10 cellular contexts compared by ENCODE assay signal in the genomic region with DNA sequence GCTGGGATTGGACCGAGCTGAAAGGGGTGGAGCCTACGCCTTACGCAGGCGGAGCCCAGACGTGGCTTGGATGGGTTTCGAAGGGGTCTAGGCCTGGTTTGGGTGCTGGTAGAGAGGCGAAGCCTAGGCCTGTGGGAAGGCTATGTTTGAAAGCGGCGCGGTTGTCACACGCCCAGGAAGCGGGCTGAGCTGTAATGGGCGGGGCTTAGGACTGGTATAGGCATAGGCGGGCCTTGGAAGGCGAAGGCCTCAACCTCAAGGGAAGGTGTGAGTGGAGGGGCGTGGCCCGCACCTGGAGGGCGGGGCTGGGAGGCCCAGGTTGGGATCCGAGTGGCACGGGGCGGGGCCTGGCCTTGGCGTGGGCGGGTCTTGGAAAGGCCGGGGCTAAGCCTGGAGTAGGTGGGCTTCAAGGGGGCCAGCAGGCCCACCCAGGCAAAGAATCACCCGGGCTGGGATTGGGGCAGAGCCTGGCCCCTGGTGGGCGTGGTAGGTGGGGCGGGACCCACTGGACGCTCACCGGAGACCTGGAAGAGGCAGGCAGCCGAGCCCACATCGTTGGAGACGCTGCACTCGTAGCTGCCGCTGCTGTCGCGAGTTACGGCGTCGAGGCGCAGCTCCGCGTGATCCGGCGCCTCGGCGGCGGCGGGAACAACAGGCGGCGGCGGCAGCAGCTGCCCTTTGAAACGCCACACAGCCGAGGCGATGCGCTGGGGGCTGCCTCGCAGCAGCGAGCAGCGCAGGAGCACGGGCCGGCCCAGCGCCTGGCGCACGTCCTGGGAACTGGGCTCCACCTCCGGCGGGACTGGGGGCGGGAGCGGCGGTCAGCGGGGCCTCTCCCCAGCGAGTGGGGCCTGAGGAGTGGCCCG. TPM values are rescaled to one million over a fixed set of nuclear protein-coding genes. Genes with fewer than 3 reads are reported as not detected.
DNase-seq lines count a peak whose midpoint lies in the region; ATAC-seq and TF ChIP-seq lines count a peak whose summit lies in the region.
"Had no signal": no experiment of that assay in that cellular context is flagged by ENCODE, and none has a peak within 500 bp of the region (broad histone marks: within the 10 kb centered on the region; RNA-seq: fewer than 3 reads in every experiment).

No MANE protein-coding gene starts in this region.

- H3K9me3 Mint-ChIP-seq in central memory CD8-positive, alpha-beta T cell: no peaks in the 10 kb centered on the region

- peaks cover 24% of the 10 kb centered on the region for H3K4me1 Mint-ChIP-seq in central memory CD8-positive, alpha-beta T cell

- peak overlapping the region; percentile 73 for H3K27ac Mint-ChIP-seq in central memory CD8-positive, alpha-beta T cell (ENCODE audit: low read depth)

- H3K4me1 ChIP-seq in mucosa of descending colon (ENCODE audit: low read depth): peaks cover 10% of the 10 kb centered on the region
- peaks cover 0 to 7% (median 3%) of the 10 kb centered on the region in 4 donors for H3K4me1 ChIP-seq in Peyer's patch

- peaks cover 0 to 12% of the 10 kb centered on the region in 2 donors for H3K27me3 ChIP-seq in Peyer's patch

- TF ChIP-seq POLR2A in Peyer's patch (IDR thresholded peaks at IDR 0.05): no peak

- peak in 5 of 6 experiments; percentile 6 to 33 (median 20) for DNase-seq in stimulated activated naive CD4-positive, alpha-beta T cell (lab: John Stamatoyannopoulos, UW)
- no peak for DNase-seq in stimulated activated naive CD4-positive, alpha-beta T cell treated with Interleukin-2 at 50 U/mL for 16 hours (lab: John Stamatoyannopoulos, UW)
- no peak for DNase-seq in central memory CD8-positive, alpha-beta T cell (ENCODE audit: low spot score in 2 of 2)
- DNase-seq in mucosa of descending colon (peak in 2 of 3 donors; percentile 19 to 42), DMS153 (lab: John Stamatoyannopoulos, UW) (no peak), NCI-H146 (lab: John Stamatoyannopoulos, UW) (no peak), Peyer's patch (no peak)
- DNase-seq: DMS 273 treated with DMSO at 0.1 percent for 48 hours, NCI-H2029 treated with DMSO at 0.1 percent for 48 hours had no signal

- no peak for TF ChIP-seq CTCF in mucosa of descending colon (IDR thresholded peaks at IDR 0.05)
- TF ChIP-seq CTCF in Peyer's patch (IDR thresholded peaks at IDR 0.05): no peak

- intact Hi-C loops in mucosa of descending colon (cut with DNase I, micrococcal nuclease): no loop called here

- H3K36me3 ChIP-seq in mucosa of descending colon (ENCODE audit: low read depth) (no peaks in the 10 kb centered on the region), Peyer's patch (no peaks in the 10 kb centered on the region)

- H3K9me3 ChIP-seq in mucosa of descending colon (no peaks in the 10 kb centered on the region), Peyer's patch (no peaks in the 10 kb centered on the region)

- H3K27me3 Mint-ChIP-seq in central memory CD8-positive, alpha-beta T cell: peaks cover 8% of the 10 kb centered on the region

- no peak overlapping the region for H3K4me3 Mint-ChIP-seq in central memory CD8-positive, alpha-beta T cell

- H3K27ac ChIP-seq in Peyer's patch: no peak overlapping the region

- no peak overlapping the region for H3K4me3 ChIP-seq in mucosa of descending colon
- H3K4me3 ChIP-seq in Peyer's patch: peak overlapping the region in 2 of 4 donors; percentile 19 to 22

- ATAC-seq in central memory CD8-positive, alpha-beta T cell (replicated peaks; ENCODE audit: extremely low read depth, poor library complexity, severe bottlenecking): peak; percentile 64
- ATAC-seq in mucosa of descending colon: peak; percentile 72
- no peak for ATAC-seq in GM21447 (IDR thresholded peaks at IDR 0.05; ENCODE audit: unreplicated experiment)

- peaks cover 5% of the 10 kb centered on the region for H3K36me3 Mint-ChIP-seq in central memory CD8-positive, alpha-beta T cell (ENCODE audit: insufficient read depth)

RNA-seq across cellular contexts. Expression of a gene that starts 49.0 kb away (rescaled TPM):
- total RNA-seq in mucosa of descending colon (1 to 10 TPM in 1 of 3 donors, under 1 TPM in 2; 0.67 to 4.3 (median 0.69) TPM), Peyer's patch (1 to 10 TPM in 3 of 4 donors, under 1 TPM in 1; 0.35 to 4.3 (median 4.1) TPM)

Comparison
In these comparisons a context has a peak if more than half of its experiments do, and no peak if none do; other contexts are left out.
1. DNase-seq: peak in stimulated activated naive CD4-positive, alpha-beta T cell (5 of 6) and mucosa of descending colon (2 of 3); none in stimulated activated naive CD4-positive, alpha-beta T cell treated with Interleukin-2 at 50 U/mL for 16 hours (single experiment), central memory CD8-positive, alpha-beta T cell (0 of 2), DMS153 (single experiment), NCI-H146 (single experiment) and Peyer's patch (0 of 3).